ENCODE assay signal across 8 cellular contexts in genomic region chr4:55853484-55854046, GRCh38. TPM values are rescaled to one million over a fixed set of nuclear protein-coding genes. Genes with fewer than 3 reads are reported as not detected.
DNase-seq lines count a peak whose midpoint lies in the region; ATAC-seq lines count a peak whose summit lies in the region.

TSS of gene EXOC1 (plus strand) at chr4:55853648. CDS start at chr4:55858324, 4,676 bp downstream.

- peak within 1 kb of the TSS; percentile 91 for H3K27ac ChIP-seq in BLaER1

- H3K9ac ChIP-seq in BLaER1: peak within 1 kb of the TSS; percentile 92

- CTCF ChIA-PET in activated CD4-positive, alpha-beta T cell treated with anti-CD3 and anti-CD28 coated beads, Interleukin-2, amount 10 ng/mL, durations not matched to agents 7 days and 5 days (lab: Charles Lee): interaction anchor here (0.9 to 1.2 kb wide), 3 partner anchors 9 to 95 kb away, joined by 3 to 5 read pairs (median 3); no protein-coding TSS in a partner anchor

- POLR2A ChIA-PET in activated CD4-positive, alpha-beta T cell treated with anti-CD3 and anti-CD28 coated beads, Interleukin-2, amount 10 ng/mL, durations not matched to agents 7 days and 5 days (lab: Charles Lee): no interaction called here

- H4K20me1 ChIP-seq in BLaER1: no peaks in the 10 kb centered on the region

- H3K4me3 ChIP-seq in BLaER1: peak within 1 kb of the TSS; percentile 92

- H3K4me1 Mint-ChIP-seq in activated CD4-positive, alpha-beta T cell treated with anti-CD3 and anti-CD28 coated beads, Interleukin-2, amount 10 ng/mL, durations not matched to agents 7 days and 5 days: peaks cover 37% of the 10 kb centered on the region

- peaks cover 17% of the 10 kb centered on the region for H3K36me3 ChIP-seq in BLaER1

- peaks cover 16% of the 10 kb centered on the region for H3K4me1 ChIP-seq in BLaER1

- peak; percentile 96 for DNase-seq in NCI-H69 (lab: John Stamatoyannopoulos, UW)
- peak; percentile 98 for DNase-seq in activated CD4-positive, alpha-beta T cell treated with anti-CD3 and anti-CD28 coated beads, Interleukin-2, amount 10 ng/mL, durations not matched to agents 7 days and 5 days
- DNase-seq in cortex of kidney (lab: John Stamatoyannopoulos, UW): peak; percentile 30
- DNase-seq in left colon: peak; percentile 99 to 100
- DNase-seq in stimulated activated CD4-positive, alpha-beta T cell treated with anti-CD3 and anti-CD28 coated beads, Interleukin-1b, Interleukin-23, amount 100 ng/mL, for 48 hours: peak; percentile 97

- H3K4me2 ChIP-seq in BLaER1: peak within 1 kb of the TSS; percentile 95

- H3K27me3 ChIP-seq in BLaER1: no peaks in the 10 kb centered on the region

- H3K27me3 Mint-ChIP-seq in activated CD4-positive, alpha-beta T cell treated with anti-CD3 and anti-CD28 coated beads, Interleukin-2, amount 10 ng/mL, durations not matched to agents 7 days and 5 days: no peaks in the 10 kb centered on the region

- H3K36me3 Mint-ChIP-seq in activated CD4-positive, alpha-beta T cell treated with anti-CD3 and anti-CD28 coated beads, Interleukin-2, amount 10 ng/mL, durations not matched to agents 7 days and 5 days (ENCODE audit: low read depth): peaks cover 22% of the 10 kb centered on the region

- intact Hi-C loops in left colon (cut with DNase I, micrococcal nuclease): no loop called here

- H3K4me3 Mint-ChIP-seq in activated CD4-positive, alpha-beta T cell treated with anti-CD3 and anti-CD28 coated beads, Interleukin-2, amount 10 ng/mL, durations not matched to agents 7 days and 5 days: no peak within 1 kb of the TSS

- H3K9me3 Mint-ChIP-seq in activated CD4-positive, alpha-beta T cell treated with anti-CD3 and anti-CD28 coated beads, Interleukin-2, amount 10 ng/mL, durations not matched to agents 7 days and 5 days: no peaks in the 10 kb centered on the region

- H3K27ac Mint-ChIP-seq in activated CD4-positive, alpha-beta T cell treated with anti-CD3 and anti-CD28 coated beads, Interleukin-2, amount 10 ng/mL, durations not matched to agents 7 days and 5 days: peak within 1 kb of the TSS; percentile 92

- ATAC-seq in GM19328 (IDR thresholded peaks at IDR 0.05; ENCODE audit: unreplicated experiment) (peak; percentile 99), HG03520 (IDR thresholded peaks at IDR 0.05; ENCODE audit: unreplicated experiment) (peak; percentile 97), left colon (peak; percentile 97)

- peaks cover 16% of the 10 kb centered on the region for H3K9me3 ChIP-seq in BLaER1

RNA-seq across cellular contexts. Expression of gene EXOC1, which starts in this region (rescaled TPM):
- 10 to 100 TPM; 30.3 to 32.3 TPM for total RNA-seq in activated CD4-positive, alpha-beta T cell treated with anti-CD3 and anti-CD28 coated beads, Interleukin-2, amount 10 ng/mL, durations not matched to agents 7 days and 5 days
- total RNA-seq in left colon: 10 to 100 TPM; 37.1 to 43.8 TPM

Comparison
In these comparisons a context has a peak if more than half of its experiments do, and no peak if none do; other contexts are left out.
1. Peak in every context shown above with its lines: DNase-seq, ATAC-seq, H3K4me3 ChIP-seq and H3K27ac ChIP-seq.
2. DNase-seq: peak in every context shown above with its lines; median percentile 100 in left colon; 98 in activated CD4-positive, alpha-beta T cell treated with anti-CD3 and anti-CD28 coated beads, Interleukin-2, amount 10 ng/mL, durations not matched to agents 7 days and 5 days; 97 in stimulated activated CD4-positive, alpha-beta T cell treated with anti-CD3 and anti-CD28 coated beads, Interleukin-1b, Interleukin-23, amount 100 ng/mL, for 48 hours; 96 in NCI-H69; 30 in cortex of kidney.